8 cellular contexts compared by ENCODE assay signal in the genomic region with DNA sequence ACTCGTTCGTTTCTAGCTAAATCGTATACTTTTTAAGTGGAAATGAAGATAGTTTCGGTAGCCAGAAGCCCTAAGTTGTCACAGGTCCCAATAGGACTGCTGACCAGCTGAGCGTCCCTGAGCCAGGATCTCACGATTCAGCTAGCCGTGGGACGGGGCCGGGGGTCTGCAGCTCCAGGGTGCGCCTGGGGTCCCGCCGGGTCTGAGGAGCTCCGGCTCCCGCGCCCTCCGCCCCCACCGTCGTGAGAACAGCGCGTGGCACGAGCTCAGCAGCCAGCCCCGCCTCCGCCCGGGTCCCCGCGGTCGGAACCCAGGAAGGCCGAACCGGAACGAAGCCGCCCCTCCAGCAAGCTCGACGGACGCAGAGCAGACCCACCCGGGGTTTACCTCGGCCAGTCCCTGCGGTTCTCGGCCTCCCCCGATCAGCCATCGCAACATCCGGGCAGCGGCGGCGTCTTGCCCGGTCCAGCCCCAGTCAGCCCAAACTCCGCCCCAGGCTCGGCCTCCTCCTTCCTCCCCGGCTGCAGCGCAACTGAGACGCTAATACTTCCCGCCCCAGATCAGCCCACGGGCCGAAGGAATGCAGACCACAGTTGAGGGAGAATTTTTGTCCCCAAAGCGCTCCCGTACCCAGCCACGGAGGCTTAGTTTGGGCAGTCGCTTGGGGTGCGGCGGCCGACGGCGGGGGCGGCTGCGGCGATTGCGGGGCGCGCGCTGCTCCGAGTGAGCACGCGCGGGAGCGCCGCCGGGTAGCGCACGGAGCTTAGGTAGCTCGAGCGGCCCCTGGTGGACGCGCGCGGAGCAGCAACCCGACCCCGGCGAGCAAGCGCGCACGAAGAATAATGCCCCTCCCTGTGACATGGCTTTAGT. TPM values are rescaled to one million over a fixed set of nuclear protein-coding genes. Genes with fewer than 3 reads are reported as not detected.
A peak's percentile ranks its signal among the peaks of the same experiment; 100 is the strongest.
DNase-seq lines count a peak whose midpoint lies in the region; ATAC-seq and TF ChIP-seq lines count a peak whose summit lies in the region.

A gene with protein sequence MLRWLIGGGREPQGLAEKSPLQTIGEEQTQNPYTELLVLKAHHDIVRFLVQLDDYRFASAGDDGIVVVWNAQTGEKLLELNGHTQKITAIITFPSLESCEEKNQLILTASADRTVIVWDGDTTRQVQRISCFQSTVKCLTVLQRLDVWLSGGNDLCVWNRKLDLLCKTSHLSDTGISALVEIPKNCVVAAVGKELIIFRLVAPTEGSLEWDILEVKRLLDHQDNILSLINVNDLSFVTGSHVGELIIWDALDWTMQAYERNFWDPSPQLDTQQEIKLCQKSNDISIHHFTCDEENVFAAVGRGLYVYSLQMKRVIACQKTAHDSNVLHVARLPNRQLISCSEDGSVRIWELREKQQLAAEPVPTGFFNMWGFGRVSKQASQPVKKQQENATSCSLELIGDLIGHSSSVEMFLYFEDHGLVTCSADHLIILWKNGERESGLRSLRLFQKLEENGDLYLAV (minus strand): TSS at position 534 of the 870 bp plus-strand sequence. CDS start 96 bp downstream, at position 438.

- WGBS in tibial nerve, 2 donors, result 0 to 1% methylated on average over 45 to 65 of the region's 90 CpGs

- H3K4me1 ChIP-seq in parathyroid adenoma, result no peaks in the 10 kb centered on the region
- H3K4me1 ChIP-seq in tibial nerve, result peaks cover 0 to 27% (median 0%) of the 10 kb centered on the region in 4 donors

- ATAC-seq in HG02678 (IDR thresholded peaks at IDR 0.05; ENCODE audit: unreplicated experiment), result peak; percentile 89
- peak; percentile 98 for ATAC-seq in Right ventricle myocardium superior (ENCODE audit: poor library complexity)

- H3K9ac ChIP-seq in parathyroid adenoma, result peak within 1 kb of the TSS; percentile 32

- TF ChIP-seq CTCF in GM12873 (IDR thresholded peaks at IDR 0.05; ENCODE audit: insufficient read depth, low read depth, low read length, missing control alignments), result peak; percentile 91
- TF ChIP-seq CTCF in parathyroid adenoma (IDR thresholded peaks at IDR 0.05), result peak; percentile 95
- TF ChIP-seq CTCF in tibial nerve (IDR thresholded peaks at IDR 0.05), result peak; percentile 94 to 99 (median 97)

- intact Hi-C loops in Right ventricle myocardium superior (cut with DNase I), result loop anchor here (10.0 kb wide), 1 partner anchor 357 kb away; no protein-coding TSS in a partner anchor

- peak within 1 kb of the TSS; percentile 82 for H2AFZ ChIP-seq in parathyroid adenoma

- H3K9me3 ChIP-seq in parathyroid adenoma (ENCODE audit: control insufficient read depth, low read length), result no peaks in the 10 kb centered on the region
- no peaks in the 10 kb centered on the region for H3K9me3 ChIP-seq in tibial nerve

- H3K27me3 ChIP-seq in parathyroid adenoma (ENCODE audit: control insufficient read depth, insufficient read depth, low read length) (no peaks in the 10 kb centered on the region), tibial nerve (no peaks in the 10 kb centered on the region)

- H3K36me3 ChIP-seq in parathyroid adenoma (ENCODE audit: control insufficient read depth, insufficient read depth, low read length) (no peaks in the 10 kb centered on the region), tibial nerve (peaks cover 0 to 10% (median 0%) of the 10 kb centered on the region in 3 donors)

- peak within 1 kb of the TSS; percentile 88 for H3K4me2 ChIP-seq in parathyroid adenoma (ENCODE audit: low read length)

- TF ChIP-seq POLR2A in tibial nerve (IDR thresholded peaks at IDR 0.05), result peak; percentile 42 to 61

- DNase-seq in NCI-H1105 treated with DMSO at 0.1 percent for 48 hours (lab: John Stamatoyannopoulos, UW) (peak; percentile 76), SW 1271 (lab: John Stamatoyannopoulos, UW) (peak; percentile 76 to 92), Right ventricle myocardium superior (peak; percentile 96), tibial nerve (ENCODE audit: low spot score in 2 of 2) (peak; percentile 76 to 85)
- DNase-seq in activated naive CD8-positive, alpha-beta T cell treated with anti-CD3 and anti-CD28 coated beads, Interleukin-2, amount 50 U/mL, for 16 hours (ENCODE audit: low read depth, low spot score), result peak; percentile 60

- peak within 1 kb of the TSS; percentile 84 for H3K27ac ChIP-seq in parathyroid adenoma
- peak within 1 kb of the TSS; percentile 85 to 98 (median 96) for H3K27ac ChIP-seq in tibial nerve

- TF ChIP-seq EP300 in tibial nerve (IDR thresholded peaks at IDR 0.05), result peak; percentile 21 to 93

- H3K4me3 ChIP-seq in parathyroid adenoma (ENCODE audit: low read depth, low read length), result peak within 1 kb of the TSS; percentile 95
- peak within 1 kb of the TSS; percentile 54 to 88 (median 68) for H3K4me3 ChIP-seq in tibial nerve

- H3K79me2 ChIP-seq in parathyroid adenoma, result no peaks in the 10 kb centered on the region

RNA-seq across cellular contexts. Expression of the gene that starts here (rescaled TPM):
- total RNA-seq in Right ventricle myocardium superior, result 23.8 TPM
- 10 to 100 TPM; 39.3 to 59.2 (median 49.2) TPM for total RNA-seq in tibial nerve

Comparison
In these comparisons a context has a peak if more than half of its experiments do, and no peak if none do; other contexts are left out.
1. Peak in every context shown above with its lines: DNase-seq, ATAC-seq, H3K4me3 ChIP-seq and H3K27ac ChIP-seq.